In genomic region chr7:10707519-10707918, GRCh38 we compare ENCODE assay signal across 14 cellular contexts.
A peak's percentile ranks its signal among the peaks of the same experiment; 100 is the strongest.
DNase-seq lines count a peak whose midpoint lies in the region; ATAC-seq, FAIRE-seq and TF ChIP-seq lines count a peak whose summit lies in the region.
"Had no signal": no experiment of that assay in that cellular context is flagged by ENCODE, and none has a peak within 500 bp of the region (broad histone marks: within the 10 kb centered on the region; RNA-seq: fewer than 3 reads in every experiment).

No MANE protein-coding gene starts in this region.

- TF ChIP-seq CTCF in OCI-LY7 (conservative IDR thresholded peaks at IDR 0.05; ENCODE audit: low read length): no peak
- TF ChIP-seq CTCF in colonic mucosa (IDR thresholded peaks at IDR 0.05): no peak

- BruUV-seq in OCI-LY7 (replicated peaks; lab: Mats Ljungman, UMichigan): no TSS peak

- H3K4me2 ChIP-seq in OCI-LY7 (ENCODE audit: low read length): peak overlapping the region; percentile 54

- CTCF ChIA-PET in OCI-LY7 (lab: Charles Lee; ENCODE audit: unreplicated experiment): no interaction called here

- POLR2A ChIA-PET in OCI-LY7 (lab: Charles Lee): no interaction called here

- H3K36me3 ChIP-seq in OCI-LY7 (ENCODE audit: insufficient read depth, low read length) (no peaks in the 10 kb centered on the region), colonic mucosa (no peaks in the 10 kb centered on the region)
- H3K36me3 ChIP-seq: lower lobe of right lung, ovary, vagina had no signal

- peak; percentile 68 for DNase-seq in GDM1 (lab: John Stamatoyannopoulos, UW)
- DNase-seq in OCI-LY7 (ENCODE audit: low spot score): peak; percentile 19
- DNase-seq in colonic mucosa: no peak
- no peak for DNase-seq in H54 (ENCODE audit: insufficient read length, low spot score)
- DNase-seq in NCI-H1105 treated with DMSO at 0.1 percent for 48 hours (lab: John Stamatoyannopoulos, UW): no peak
- DNase-seq in NCI-H1417 treated with DMSO at 0.1 percent for 48 hours (lab: John Stamatoyannopoulos, UW): no peak
- DNase-seq: activated CD4-positive, CD25-positive, alpha-beta regulatory T cell; lower lobe of right lung; ovary had no signal

- H3K9ac ChIP-seq in colonic mucosa (ENCODE audit: low read depth in 2 of 2, low read length in 2 of 2): no peak overlapping the region

- intact Hi-C loops in OCI-LY7 (cut with micrococcal nuclease; ENCODE audit: unreplicated experiment) (no loop called here), colonic mucosa (cut with DNase I) (no loop called here)

- H3K9me2 ChIP-seq in OCI-LY7 (ENCODE audit: insufficient read depth, low read length): no peaks in the 10 kb centered on the region

- H3K4me1 ChIP-seq in OCI-LY7 (ENCODE audit: insufficient read depth, low read length, poor library complexity, severe bottlenecking) (peaks cover 26% of the 10 kb centered on the region), colonic mucosa (no peaks in the 10 kb centered on the region)
- H3K4me1 ChIP-seq: lower lobe of right lung, vagina had no signal

- H3K27me3 ChIP-seq in colonic mucosa: no peaks in the 10 kb centered on the region
- H3K27me3 ChIP-seq: ovary, vagina had no signal

- peak overlapping the region; percentile 73 for H3K27ac ChIP-seq in OCI-LY7 (ENCODE audit: low read depth, low read length, poor library complexity, severe bottlenecking)
- no peak overlapping the region for H3K27ac ChIP-seq in colonic mucosa
- H3K27ac ChIP-seq: HL-60, lower lobe of right lung, ovary, RWPE1, vagina had no signal

- H2AFZ ChIP-seq in OCI-LY7 (ENCODE audit: low read length): peak overlapping the region; percentile 60; the same call in 1 of the 2 replicates

- no peak for FAIRE-seq in H54 (lab: Jason Lieb, UNC)

- no peak for TF ChIP-seq POLR2A in H54 (IDR thresholded peaks at IDR 0.05; ENCODE audit: low read depth, low read length)

- no peaks in the 10 kb centered on the region for H3K9me3 ChIP-seq in OCI-LY7 (ENCODE audit: low read length)
- no peaks in the 10 kb centered on the region for H3K9me3 ChIP-seq in colonic mucosa
- H3K9me3 ChIP-seq: lower lobe of right lung, ovary, vagina had no signal

- H4K20me1 ChIP-seq in OCI-LY7 (ENCODE audit: insufficient read depth, low read length): no peaks in the 10 kb centered on the region

- ATAC-seq in GM19467 (IDR thresholded peaks at IDR 0.05; ENCODE audit: unreplicated experiment): peak; percentile 27
- ATAC-seq in HG02973 (IDR thresholded peaks at IDR 0.05; ENCODE audit: unreplicated experiment): peak; percentile 22
- ATAC-seq: lower lobe of right lung had no signal

- no peaks in the 10 kb centered on the region for H3K79me2 ChIP-seq in OCI-LY7 (ENCODE audit: insufficient read depth, low read depth, low read length)

- H3K4me3 ChIP-seq in OCI-LY7 (ENCODE audit: low read depth, low read length, poor library complexity, severe bottlenecking): no peak overlapping the region
- no peak overlapping the region for H3K4me3 ChIP-seq in colonic mucosa
- H3K4me3 ChIP-seq: lower lobe of right lung, ovary, vagina had no signal

Comparison
In these comparisons a context has a peak if more than half of its experiments do, and no peak if none do; other contexts are left out.
1. DNase-seq: peak in GDM1 (single experiment) and OCI-LY7 (single experiment); none in colonic mucosa (single experiment), H54 (single experiment), NCI-H1105 treated with DMSO at 0.1 percent for 48 hours (single experiment) and NCI-H1417 treated with DMSO at 0.1 percent for 48 hours (single experiment).